ENCODE assay signal across 8 cellular contexts in genomic region chr16:20805684-20806167, GRCh38. TPM values are rescaled to one million over a fixed set of nuclear protein-coding genes. Genes with fewer than 3 reads are reported as not detected.
A peak's percentile ranks its signal among the peaks of the same experiment; 100 is the strongest.
DNase-seq lines count a peak whose midpoint lies in the region; ATAC-seq and TF ChIP-seq lines count a peak whose summit lies in the region.
"Not testable (repeated sequence)": the region's sequence is repeated elsewhere in the genome, so short reads cannot be mapped to it uniquely, and the experiment has no call there.

No MANE protein-coding gene starts in this region.

- H3K4me1 ChIP-seq in CD4-positive, alpha-beta memory T cell (ENCODE audit: insufficient read depth, low read length); Peyer's patch; duodenal mucosa (ENCODE audit: control insufficient read depth in 1 of 2, insufficient read depth in 2 of 2, low read length in 2 of 2); iPS-18a (ENCODE audit: control insufficient read depth, low read depth, low read length); stomach smooth muscle (ENCODE audit: control insufficient read depth, insufficient read depth, low read length): not testable (repeated sequence)

- not testable (repeated sequence) for H3K27me3 Mint-ChIP-seq in CD4-positive, alpha-beta memory T cell; activated T-helper 17 cell treated with anti-CD3 and anti-CD28 coated beads, Interleukin-2, amount 50 U/mL, for 72 hours; nephron (ENCODE audit: low read depth)

- H3K9ac ChIP-seq in duodenal mucosa (ENCODE audit: low read depth in 1 of 2, low read length in 2 of 2) (peak overlapping the region; percentile 85 to 86), iPS-18a (ENCODE audit: low read length) (peak overlapping the region; percentile 92), stomach smooth muscle (ENCODE audit: low read length in 2 of 2) (peak overlapping the region; percentile 88 to 90)

- not testable (repeated sequence) for H3K9me3 ChIP-seq in CD4-positive, alpha-beta memory T cell (ENCODE audit: control insufficient read depth in 1 of 2, low read length in 2 of 2); Peyer's patch; duodenal mucosa (ENCODE audit: control insufficient read depth in 1 of 2, low read length in 2 of 2); iPS-18a (ENCODE audit: control insufficient read depth, low read depth, low read length); stomach smooth muscle (ENCODE audit: control insufficient read depth in 2 of 2, low read length in 2 of 2)

- peaks cover 3 to 26% (median 14%) of the 10 kb centered on the region in 4 donors for H3K4me1 Mint-ChIP-seq in CD4-positive, alpha-beta memory T cell
- not testable (repeated sequence) for H3K4me1 Mint-ChIP-seq in activated T-helper 17 cell treated with anti-CD3 and anti-CD28 coated beads, Interleukin-2, amount 50 U/mL, for 72 hours
- peaks cover 12% of the 10 kb centered on the region for H3K4me1 Mint-ChIP-seq in nephron

- not testable (repeated sequence) for TF ChIP-seq POLR2A in Peyer's patch (IDR thresholded peaks at IDR 0.05)

- H3K27ac ChIP-seq in CD4-positive, alpha-beta memory T cell (ENCODE audit: low read depth, low read length): peak overlapping the region; percentile 81
- H3K27ac ChIP-seq in Peyer's patch (peak overlapping the region; percentile 80 to 93 (median 85)), duodenal mucosa (ENCODE audit: low read depth, low read length) (peak overlapping the region; percentile 86), stomach smooth muscle (ENCODE audit: low read length) (peak overlapping the region; percentile 87)
- H3K27ac ChIP-seq in iPS-18a (ENCODE audit: low read length): not testable (repeated sequence)

- H3K4me3 ChIP-seq in CD4-positive, alpha-beta memory T cell (ENCODE audit: low read length in 2 of 2): peak overlapping the region; percentile 73 to 80
- H3K4me3 ChIP-seq in Peyer's patch: peak overlapping the region; percentile 54 to 90 (median 80)
- peak overlapping the region; percentile 94 to 95 for H3K4me3 ChIP-seq in duodenal mucosa (ENCODE audit: low read depth in 1 of 2, low read length in 2 of 2)
- H3K4me3 ChIP-seq in iPS-18a (ENCODE audit: low read length): peak overlapping the region; percentile 89
- H3K4me3 ChIP-seq in stomach smooth muscle (ENCODE audit: low read length in 2 of 2): peak overlapping the region; percentile 77 to 94

- intact Hi-C loops in CD4-positive, alpha-beta memory T cell (cut with micrococcal nuclease): loop anchor here (1.0 to 10.0 kb wide), 4 partner anchors 39 to 99 kb away; partner anchors contain the start of genes ACSM3, DCUN1D3, LYRM1 and THUMPD1

- not testable (repeated sequence) for TF ChIP-seq CTCF in Peyer's patch (IDR thresholded peaks at IDR 0.05); nephron (IDR thresholded peaks at IDR 0.05; ENCODE audit: unreplicated experiment in 3 of 3)

- not testable (repeated sequence) for H3K27me3 ChIP-seq in CD4-positive, alpha-beta memory T cell (ENCODE audit: insufficient read depth, low read length); Peyer's patch; duodenal mucosa (ENCODE audit: control insufficient read depth in 1 of 2, insufficient read depth in 2 of 2, low read length in 2 of 2); iPS-18a (ENCODE audit: control insufficient read depth, insufficient read depth, low read length); stomach smooth muscle (ENCODE audit: control insufficient read depth in 1 of 2, insufficient read depth in 2 of 2, low read length in 2 of 2)

- H3K27ac Mint-ChIP-seq in CD4-positive, alpha-beta memory T cell: peak overlapping the region; percentile 48 to 98 (median 84)
- peak overlapping the region; percentile 96 for H3K27ac Mint-ChIP-seq in activated T-helper 17 cell treated with anti-CD3 and anti-CD28 coated beads, Interleukin-2, amount 50 U/mL, for 72 hours
- H3K27ac Mint-ChIP-seq in nephron: peak overlapping the region; percentile 92 to 96 (median 95)

- CTCF ChIA-PET in CD4-positive, alpha-beta memory T cell (lab: Charles Lee; ENCODE audit: partially characterized antibody): interaction anchor here (1.1 to 3.9 kb wide), 5 partner anchors 12 to 45 kb away, joined by 3 to 15 read pairs (median 4); no protein-coding TSS in a partner anchor

- not testable (repeated sequence) for H3K9me3 Mint-ChIP-seq in CD4-positive, alpha-beta memory T cell; activated T-helper 17 cell treated with anti-CD3 and anti-CD28 coated beads, Interleukin-2, amount 50 U/mL, for 72 hours; nephron

- not testable (repeated sequence) for DNase-seq in CD4-positive, alpha-beta memory T cell; Peyer's patch

- peak overlapping the region; percentile 96 to 100 (median 99) for H3K4me3 Mint-ChIP-seq in CD4-positive, alpha-beta memory T cell
- peak overlapping the region; percentile 93 for H3K4me3 Mint-ChIP-seq in activated T-helper 17 cell treated with anti-CD3 and anti-CD28 coated beads, Interleukin-2, amount 50 U/mL, for 72 hours
- H3K4me3 Mint-ChIP-seq in nephron: peak overlapping the region; percentile 95 to 99 (median 98)

- peak; percentile 27 for ATAC-seq in HG03108 (IDR thresholded peaks at IDR 0.05; ENCODE audit: unreplicated experiment)
- not testable (repeated sequence) for ATAC-seq in activated T-helper 17 cell treated with anti-CD3 and anti-CD28 coated beads, Interleukin-2, amount 50 U/mL, for 72 hours (replicated peaks)

- POLR2A ChIA-PET in CD4-positive, alpha-beta memory T cell (lab: Charles Lee; ENCODE audit: partially characterized antibody): interaction anchor here (1.2 to 1.8 kb wide), 6 partner anchors 7 to 95 kb away, joined by 3 to 16 read pairs (median 4); partner anchors contain the start of genes DCUN1D3, LYRM1 and THUMPD1

- not testable (repeated sequence) for H3K36me3 ChIP-seq in CD4-positive, alpha-beta memory T cell (ENCODE audit: insufficient read depth, low read length); duodenal mucosa (ENCODE audit: control insufficient read depth in 1 of 2, insufficient read depth in 2 of 2, low read length in 2 of 2); iPS-18a (ENCODE audit: control insufficient read depth, low read depth, low read length); stomach smooth muscle (ENCODE audit: control insufficient read depth in 2 of 2, insufficient read depth in 2 of 2, low read length in 2 of 2)
- peaks cover 0 to 14% (median 0%) of the 10 kb centered on the region in 3 donors for H3K36me3 ChIP-seq in Peyer's patch

- H3K36me3 Mint-ChIP-seq in CD4-positive, alpha-beta memory T cell; activated T-helper 17 cell treated with anti-CD3 and anti-CD28 coated beads, Interleukin-2, amount 50 U/mL, for 72 hours (ENCODE audit: low read depth); nephron (ENCODE audit: low read depth): not testable (repeated sequence)

RNA-seq across cellular contexts. Expression of gene ERI2, which starts 0.5 kb away (rescaled TPM):
- total RNA-seq in CD4-positive, alpha-beta memory T cell: 1 to 10 TPM; 3.7 to 4.0 TPM
- polyA plus RNA-seq in CD4-positive, alpha-beta memory T cell: 1 to 10 TPM; 2.8 to 3.2 TPM
- total RNA-seq in Peyer's patch: 10 to 100 TPM in 3 of 4 donors, 1 to 10 TPM in 1; 9.1 to 28.2 (median 18.4) TPM
- 10 to 100 TPM; 18.1 to 21.8 TPM for total RNA-seq in activated T-helper 17 cell treated with anti-CD3 and anti-CD28 coated beads, Interleukin-2, amount 50 U/mL, for 72 hours

RNA-seq across cellular contexts. Expression of gene REXO5, which starts 0.6 kb away (rescaled TPM):
- 1 to 10 TPM in 1 of 2 experiments, under 1 TPM in 1; 0.53 to 1.1 TPM for total RNA-seq in CD4-positive, alpha-beta memory T cell
- under 1 TPM; 0.22 to 0.39 TPM for polyA plus RNA-seq in CD4-positive, alpha-beta memory T cell
- total RNA-seq in Peyer's patch: 1 to 10 TPM; 2.3 to 3.6 (median 2.9) TPM
- 10 to 100 TPM in 1 of 2 donors, 1 to 10 TPM in 1; 9.7 to 11.4 TPM for total RNA-seq in activated T-helper 17 cell treated with anti-CD3 and anti-CD28 coated beads, Interleukin-2, amount 50 U/mL, for 72 hours

RNA-seq across cellular contexts. Expression of gene ACSM3, which starts 41.9 kb away (rescaled TPM):
- 1 to 10 TPM; 3.3 to 6.7 TPM for total RNA-seq in CD4-positive, alpha-beta memory T cell
- polyA plus RNA-seq in CD4-positive, alpha-beta memory T cell: 1 to 10 TPM; 4.9 to 5.9 TPM
- total RNA-seq in Peyer's patch: 10 to 100 TPM in 2 of 4 donors, 1 to 10 TPM in 2; 2.1 to 16.4 (median 11.7) TPM
- total RNA-seq in activated T-helper 17 cell treated with anti-CD3 and anti-CD28 coated beads, Interleukin-2, amount 50 U/mL, for 72 hours: 10 to 100 TPM; 13.3 to 15.1 TPM
